ENCODE assay signal across 22 cellular contexts in genomic region chr3:106440672-106441071, GRCh38.
DNase-seq lines count a peak whose midpoint lies in the region; ATAC-seq and TF ChIP-seq lines count a peak whose summit lies in the region.
"Had no signal": no experiment of that assay in that cellular context is flagged by ENCODE, and none has a peak within 500 bp of the region (broad histone marks: within the 10 kb centered on the region; RNA-seq: fewer than 3 reads in every experiment).

No MANE protein-coding gene starts in this region.

- H3K4me3 ChIP-seq in osteoblast (ENCODE audit: insufficient read depth, low read length) = no peak overlapping the region
- H3K4me3 ChIP-seq: lung, SJCRH30, tibial artery had no signal

- peaks cover 5% of the 10 kb centered on the region for H3K9me3 Mint-ChIP-seq in activated T-helper 17 cell treated with anti-CD3 and anti-CD28 coated beads, Interleukin-2, amount 50 U/mL, for 72 hours
- H3K9me3 Mint-ChIP-seq: neural crest cell, T-cell had no signal

- H3K4me3 Mint-ChIP-seq in activated T-helper 17 cell treated with anti-CD3 and anti-CD28 coated beads, Interleukin-2, amount 50 U/mL, for 72 hours = no peak overlapping the region
- H3K4me3 Mint-ChIP-seq: CD4-positive, alpha-beta memory T cell; neural crest cell; stimulated activated naive CD8-positive, alpha-beta T cell treated with anti-CD3 and anti-CD28 coated beads, Interleukin-15, amount 100 ng/mL, for 72 hours; T-cell had no signal

- H3K36me3 Mint-ChIP-seq in activated T-helper 17 cell treated with anti-CD3 and anti-CD28 coated beads, Interleukin-2, amount 50 U/mL, for 72 hours (ENCODE audit: low read depth) = no peaks in the 10 kb centered on the region
- H3K36me3 Mint-ChIP-seq: CD4-positive, alpha-beta memory T cell; T-cell had no signal

- no peaks in the 10 kb centered on the region for H3K4me1 ChIP-seq in osteoblast (ENCODE audit: insufficient read depth, low read length)
- H3K4me1 ChIP-seq: SJCRH30, tibial artery had no signal

- H3K27ac ChIP-seq in osteoblast (ENCODE audit: low read depth, low read length) = no peak overlapping the region
- H3K27ac ChIP-seq: HL-60, SJCRH30, tibial artery had no signal

- H4K20me1 ChIP-seq in osteoblast (ENCODE audit: insufficient read depth, low read length) = no peaks in the 10 kb centered on the region

- H3K9me3 ChIP-seq in osteoblast (ENCODE audit: low read depth, low read length) = no peaks in the 10 kb centered on the region
- H3K9me3 ChIP-seq: SJCRH30, tibial artery had no signal

- no peaks in the 10 kb centered on the region for H3K27me3 Mint-ChIP-seq in activated T-helper 17 cell treated with anti-CD3 and anti-CD28 coated beads, Interleukin-2, amount 50 U/mL, for 72 hours
- H3K27me3 Mint-ChIP-seq: CD4-positive, alpha-beta memory T cell; stimulated activated naive CD8-positive, alpha-beta T cell treated with anti-CD3 and anti-CD28 coated beads, Interleukin-15, amount 100 ng/mL, for 72 hours; T-cell had no signal

- H3K79me2 ChIP-seq in osteoblast (ENCODE audit: insufficient read depth, low read length) = no peaks in the 10 kb centered on the region

- H3K4me1 Mint-ChIP-seq in activated T-helper 17 cell treated with anti-CD3 and anti-CD28 coated beads, Interleukin-2, amount 50 U/mL, for 72 hours = peaks cover 9% of the 10 kb centered on the region
- H3K4me1 Mint-ChIP-seq: CD4-positive, alpha-beta memory T cell; neural crest cell had no signal

- no peaks in the 10 kb centered on the region for H3K27me3 ChIP-seq in osteoblast (ENCODE audit: insufficient read depth, low read length)
- H3K27me3 ChIP-seq: SJCRH30, tibial artery had no signal

- ATAC-seq in GM18861 (IDR thresholded peaks at IDR 0.05; ENCODE audit: unreplicated experiment) (peak; percentile 84), GM21447 (IDR thresholded peaks at IDR 0.05; ENCODE audit: unreplicated experiment) (peak; percentile 89), HG03571 (IDR thresholded peaks at IDR 0.05; ENCODE audit: unreplicated experiment) (peak; percentile 88)
- ATAC-seq in activated T-helper 17 cell treated with anti-CD3 and anti-CD28 coated beads, Interleukin-2, amount 50 U/mL, for 72 hours (replicated peaks) = no peak
- ATAC-seq: Panc1; sciatic nerve; stimulated activated naive CD8-positive, alpha-beta T cell treated with anti-CD3 and anti-CD28 coated beads, Interleukin-15, amount 100 ng/mL, for 72 hours; T-cell had no signal

- H3K27ac Mint-ChIP-seq in activated T-helper 17 cell treated with anti-CD3 and anti-CD28 coated beads, Interleukin-2, amount 50 U/mL, for 72 hours = no peak overlapping the region
- H3K27ac Mint-ChIP-seq: stimulated activated naive CD8-positive, alpha-beta T cell treated with anti-CD3 and anti-CD28 coated beads, Interleukin-15, amount 100 ng/mL, for 72 hours; T-cell had no signal

- H3K36me3 ChIP-seq in osteoblast (ENCODE audit: insufficient read depth, low read length) = no peaks in the 10 kb centered on the region
- H3K36me3 ChIP-seq: SJCRH30, tibial artery had no signal

- no peak overlapping the region for H3K4me2 ChIP-seq in osteoblast (ENCODE audit: insufficient read depth, low read length)

- peak; percentile 86 for DNase-seq in kidney tubule cell (ENCODE audit: low spot score)
- DNase-seq in NK-92 treated with Interleukin-12 subunit alpha and Interleukin-12 subunit beta, amount 100 ng/mL, for 24 hours (lab: John Stamatoyannopoulos, UW) = no peak
- no peak for DNase-seq in osteoblast (ENCODE audit: insufficient read length, low spot score, missing footprints)
- DNase-seq: activated CD4-positive, alpha-beta T cell treated with anti-CD3 and anti-CD28 coated beads, Interleukin-2, amount 50 U/mL, for 48 hours; CD4-positive, alpha-beta memory T cell; DMS79 treated with DMSO at 0.1 percent for 48 hours; Karpas-422; NCI-H1694; NCI-H510A; SJCRH30; stimulated activated naive CD8-positive, alpha-beta T cell treated with anti-CD3 and anti-CD28 coated beads, Interleukin-15, amount 100 ng/mL, for 72 hours; T-cell; tibial artery had no signal

- TF ChIP-seq CTCF in osteoblast (IDR thresholded peaks at IDR 0.05; ENCODE audit: extremely low read depth, low read depth, low read length) = no peak

- H2AFZ ChIP-seq in osteoblast (ENCODE audit: low read length) = no peak overlapping the region
